2 cellular contexts compared by ENCODE assay signal in the genomic region with DNA sequence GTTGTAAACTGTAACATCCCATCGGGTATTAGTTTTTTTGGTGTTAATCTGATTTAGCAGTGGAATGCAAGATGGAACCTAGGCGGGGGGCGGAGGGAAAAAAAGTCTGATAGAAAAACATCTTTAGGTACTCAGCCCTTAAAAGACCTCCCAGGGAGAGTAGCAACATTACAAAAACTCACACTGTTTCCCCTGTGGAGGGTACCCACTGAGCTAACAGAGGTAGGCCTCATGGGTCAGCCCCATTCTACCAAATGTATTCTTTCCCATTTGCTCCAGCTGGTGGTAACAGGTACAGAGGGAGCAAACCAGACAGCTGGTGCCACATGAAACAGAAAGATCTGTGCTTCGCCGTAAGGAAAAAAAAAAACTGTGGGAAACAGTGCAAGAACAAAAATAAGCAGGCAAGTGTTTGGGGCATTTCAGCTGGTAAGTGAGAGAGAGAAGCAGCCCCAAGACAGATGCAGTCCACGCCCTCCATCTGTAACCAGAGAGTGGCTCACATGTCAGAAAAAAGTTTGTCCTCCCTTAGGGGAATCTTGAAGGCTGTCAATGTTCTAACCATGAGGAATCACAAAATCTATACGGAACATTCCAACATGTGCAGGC.
TF ChIP-seq lines count a peak whose summit lies in the region.

No MANE protein-coding gene starts in this region.

TF ChIP-seq in IMR-90, 13 proteins besides CTCF, POLR2A, EP300 and RAD21:
- no peak for TF ChIP-seq RFX5 (IDR thresholded peaks at IDR 0.05; ENCODE audit: low read depth, low read length)
- no peak for TF ChIP-seq FOS (IDR thresholded peaks at IDR 0.05; ENCODE audit: low read depth, low read length)
- TF ChIP-seq BHLHE40 (IDR thresholded peaks at IDR 0.05; ENCODE audit: low read depth, low read length), result no peak
- no peak for TF ChIP-seq MAFK (IDR thresholded peaks at IDR 0.05; ENCODE audit: low read depth, low read length)
- no peak for TF ChIP-seq CEBPB (IDR thresholded peaks at IDR 0.05; ENCODE audit: low read depth, low read length)
- TF ChIP-seq CHD1 (IDR thresholded peaks at IDR 0.05; ENCODE audit: low read depth, low read length), result no peak
- TF ChIP-seq MAZ (IDR thresholded peaks at IDR 0.05; ENCODE audit: borderline replicate concordance, low read depth, low read length), result no peak
- TF ChIP-seq NFE2L2 (IDR thresholded peaks at IDR 0.05; ENCODE audit: low read depth, low read length), result no peak
- TF ChIP-seq, protein P1, sequence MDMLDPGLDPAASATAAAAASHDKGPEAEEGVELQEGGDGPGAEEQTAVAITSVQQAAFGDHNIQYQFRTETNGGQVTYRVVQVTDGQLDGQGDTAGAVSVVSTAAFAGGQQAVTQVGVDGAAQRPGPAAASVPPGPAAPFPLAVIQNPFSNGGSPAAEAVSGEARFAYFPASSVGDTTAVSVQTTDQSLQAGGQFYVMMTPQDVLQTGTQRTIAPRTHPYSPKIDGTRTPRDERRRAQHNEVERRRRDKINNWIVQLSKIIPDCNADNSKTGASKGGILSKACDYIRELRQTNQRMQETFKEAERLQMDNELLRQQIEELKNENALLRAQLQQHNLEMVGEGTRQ (IDR thresholded peaks at IDR 0.05; ENCODE audit: low read depth, low read length), result no peak
- TF ChIP-seq MXI1 (IDR thresholded peaks at IDR 0.05; ENCODE audit: borderline replicate concordance, low read depth, low read length), result no peak
- no peak for TF ChIP-seq SMC3 (IDR thresholded peaks at IDR 0.05; ENCODE audit: low read depth, low read length)
- TF ChIP-seq, protein P2, sequence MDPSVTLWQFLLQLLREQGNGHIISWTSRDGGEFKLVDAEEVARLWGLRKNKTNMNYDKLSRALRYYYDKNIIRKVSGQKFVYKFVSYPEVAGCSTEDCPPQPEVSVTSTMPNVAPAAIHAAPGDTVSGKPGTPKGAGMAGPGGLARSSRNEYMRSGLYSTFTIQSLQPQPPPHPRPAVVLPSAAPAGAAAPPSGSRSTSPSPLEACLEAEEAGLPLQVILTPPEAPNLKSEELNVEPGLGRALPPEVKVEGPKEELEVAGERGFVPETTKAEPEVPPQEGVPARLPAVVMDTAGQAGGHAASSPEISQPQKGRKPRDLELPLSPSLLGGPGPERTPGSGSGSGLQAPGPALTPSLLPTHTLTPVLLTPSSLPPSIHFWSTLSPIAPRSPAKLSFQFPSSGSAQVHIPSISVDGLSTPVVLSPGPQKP (IDR thresholded peaks at IDR 0.05; ENCODE audit: borderline replicate concordance, low read depth, low read length), result no peak
- TF ChIP-seq RCOR1 (IDR thresholded peaks at IDR 0.05; ENCODE audit: insufficient replicate concordance, low read length), result no peak

TF ChIP-seq in endothelial cell of umbilical vein, 7 proteins besides CTCF, POLR2A, EP300 and RAD21:
- TF ChIP-seq GATA2 (IDR thresholded peaks at IDR 0.05; ENCODE audit: insufficient read depth, insufficient read length, low read depth, low read length) (no peak), POLR2AphosphoS5 (IDR thresholded peaks at IDR 0.05; ENCODE audit: insufficient read depth, low read depth, low read length) (no peak), EZH2 (IDR thresholded peaks at IDR 0.05; ENCODE audit: borderline replicate concordance, low read depth, low read length, severe bottlenecking) (no peak), FOS (IDR thresholded peaks at IDR 0.05; ENCODE audit: borderline replicate concordance, insufficient read depth, low read length) (no peak), JUN (IDR thresholded peaks at IDR 0.05; ENCODE audit: borderline replicate concordance, insufficient read depth, insufficient read length, low read depth) (no peak), MYC (IDR thresholded peaks at IDR 0.05; ENCODE audit: low read depth, low read length) (no peak)
- TF ChIP-seq, protein P3, sequence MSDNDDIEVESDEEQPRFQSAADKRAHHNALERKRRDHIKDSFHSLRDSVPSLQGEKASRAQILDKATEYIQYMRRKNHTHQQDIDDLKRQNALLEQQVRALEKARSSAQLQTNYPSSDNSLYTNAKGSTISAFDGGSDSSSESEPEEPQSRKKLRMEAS (IDR thresholded peaks at IDR 0.05; ENCODE audit: insufficient read depth, insufficient read length), result no peak
